ENCODE assay signal across 13 cellular contexts in genomic region chrX:115892056-115892708, GRCh38.
DNase-seq lines count a peak whose midpoint lies in the region; ATAC-seq, FAIRE-seq and TF ChIP-seq lines count a peak whose summit lies in the region.
"Had no signal": no experiment of that assay in that cellular context is flagged by ENCODE, and none has a peak within 500 bp of the region (broad histone marks: within the 10 kb centered on the region; RNA-seq: fewer than 3 reads in every experiment).

No MANE protein-coding gene starts in this region.

- no peak overlapping the region for H2BK120ac ChIP-seq in IMR-90 (ENCODE audit: low read depth, low read length)
- no peak overlapping the region for H2BK120ac ChIP-seq in mesenchymal stem cell (ENCODE audit: low read depth, low read length)

- H3K9me3 ChIP-seq in IMR-90 (ENCODE audit: control insufficient read depth, insufficient read depth, low read length) (peaks cover 2% of the 10 kb centered on the region; the same call in 1 of the 2 replicates), mesenchymal stem cell (ENCODE audit: control insufficient read depth, low read length) (no peaks in the 10 kb centered on the region), kidney (ENCODE audit: control insufficient read depth in 1 of 2, low read length in 2 of 2) (peaks cover 0 to 2% of the 10 kb centered on the region in 2 donors)

- TF ChIP-seq CTCF in 22Rv1 (IDR thresholded peaks at IDR 0.05) (no peak), IMR-90 (conservative IDR thresholded peaks at IDR 0.05; ENCODE audit: low read depth, low read length) (no peak), bronchial epithelial cell (IDR thresholded peaks at IDR 0.05; ENCODE audit: insufficient read depth, low read length, severe bottlenecking) (no peak), kidney (IDR thresholded peaks at IDR 0.05; ENCODE audit: borderline replicate concordance, extremely low read depth, insufficient read depth) (no peak)

- dilution Hi-C loops in IMR-90 (cut with HindIII; ENCODE audit: low sequenced_read_pairs, unreplicated experiment) = no loop called here

- H4K91ac ChIP-seq in IMR-90 (ENCODE audit: insufficient read depth, low read depth, low read length) (no peak overlapping the region), mesenchymal stem cell (ENCODE audit: low read length) (no peak overlapping the region)

- H3K27me3 ChIP-seq in IMR-90 (ENCODE audit: control insufficient read depth, insufficient read depth, low read length) = peaks cover 6% of the 10 kb centered on the region; the same call in 1 of the 2 replicates
- no peaks in the 10 kb centered on the region for H3K27me3 ChIP-seq in bronchial epithelial cell (ENCODE audit: control insufficient read depth, insufficient read depth, low read length)
- H3K27me3 ChIP-seq in mesenchymal stem cell (ENCODE audit: control insufficient read depth in 1 of 2, insufficient read depth in 1 of 2, low read length in 2 of 2) = peaks cover 0 to 15% of the 10 kb centered on the region in 2 experiments
- H3K27me3 ChIP-seq: neural progenitor cell had no signal

- peak overlapping the region; percentile 78 for H3K27ac ChIP-seq in 22Rv1
- H3K27ac ChIP-seq in IMR-90 (ENCODE audit: insufficient read depth, low read length) = no peak overlapping the region
- no peak overlapping the region for H3K27ac ChIP-seq in mesenchymal stem cell (ENCODE audit: low read length, poor library complexity, severe bottlenecking)
- H3K27ac ChIP-seq in kidney (ENCODE audit: low read depth in 2 of 2, low read length in 2 of 2) = peak overlapping the region in 1 of 2 donors; percentile 43
- H3K27ac ChIP-seq: neural progenitor cell had no signal

- DNase-seq in IMR-90 (no peak), bronchial epithelial cell (ENCODE audit: low read depth) (peak; percentile 61), mesenchymal stem cell (no peak), kidney (no peak), 8988T (no peak), SHP77 (lab: John Stamatoyannopoulos, UW) (no peak)
- DNase-seq: activated T-cell treated with anti-CD3 and anti-CD28 coated beads for 4 hours had no signal

- H3K4me1 ChIP-seq in IMR-90 (ENCODE audit: control insufficient read depth, insufficient read depth, low read length) (no peaks in the 10 kb centered on the region), mesenchymal stem cell (ENCODE audit: control insufficient read depth, insufficient read depth, low read depth, low read length) (peaks cover 11% of the 10 kb centered on the region), kidney (ENCODE audit: control insufficient read depth in 1 of 2, insufficient read depth in 1 of 2, low read depth in 1 of 2, low read length in 2 of 2) (no peaks in the 10 kb centered on the region)
- H3K4me1 ChIP-seq: neural progenitor cell had no signal

- no peak overlapping the region for H3K9ac ChIP-seq in IMR-90 (ENCODE audit: low read depth, low read length)
- peak overlapping the region; percentile 43 for H3K9ac ChIP-seq in mesenchymal stem cell (ENCODE audit: low read length)
- H3K9ac ChIP-seq in kidney (ENCODE audit: low read length in 2 of 2) = no peak overlapping the region
- H3K9ac ChIP-seq: neural progenitor cell had no signal

- H2BK20ac ChIP-seq in IMR-90 (ENCODE audit: low read depth, low read length) = no peak overlapping the region

- H3K23ac ChIP-seq in IMR-90 (ENCODE audit: low read depth, low read length) (no peak overlapping the region), mesenchymal stem cell (ENCODE audit: low read length in 2 of 2) (no peak overlapping the region)

- CTCF ChIA-PET in IMR-90 (lab: Yijun Ruan, JAX) = no interaction called here

- POLR2A ChIA-PET in IMR-90 (lab: Charles Lee; ENCODE audit: unreplicated experiment) = no interaction called here

- intact Hi-C loops in IMR-90 (cut with micrococcal nuclease) (no loop called here), kidney (cut with DNase I) (no loop called here)

- H4K5ac ChIP-seq in IMR-90 (ENCODE audit: low read depth, low read length) = no peak overlapping the region

- H3K36me3 ChIP-seq in IMR-90 (ENCODE audit: control insufficient read depth, insufficient read depth, low read length) = no peaks in the 10 kb centered on the region
- H3K36me3 ChIP-seq in bronchial epithelial cell (ENCODE audit: control insufficient read depth, insufficient read depth, low read length) = no peaks in the 10 kb centered on the region
- peaks cover 0 to 8% of the 10 kb centered on the region in 2 experiments for H3K36me3 ChIP-seq in mesenchymal stem cell (ENCODE audit: control insufficient read depth in 1 of 2, insufficient read depth in 2 of 2, low read depth in 1 of 2, low read length in 2 of 2)
- no peaks in the 10 kb centered on the region for H3K36me3 ChIP-seq in kidney (ENCODE audit: control insufficient read depth in 1 of 2, insufficient read depth in 2 of 2, low read length in 2 of 2)
- H3K36me3 ChIP-seq: neural progenitor cell had no signal

- H3K4me3 ChIP-seq in IMR-90 (ENCODE audit: insufficient read depth, low read depth, low read length) = no peak overlapping the region
- H3K4me3 ChIP-seq in bronchial epithelial cell (ENCODE audit: low read depth, low read length) = no peak overlapping the region
- peak overlapping the region in 1 of 2 experiments; percentile 70 for H3K4me3 ChIP-seq in mesenchymal stem cell (ENCODE audit: insufficient read depth in 1 of 2, low read depth in 1 of 2, low read length in 2 of 2)
- no peak overlapping the region for H3K4me3 ChIP-seq in kidney (ENCODE audit: low read length in 2 of 2)
- H3K4me3 ChIP-seq: neural progenitor cell had no signal

- no peak overlapping the region for H2BK12ac ChIP-seq in mesenchymal stem cell (ENCODE audit: low read length in 2 of 2)

- no peak overlapping the region for H2BK5ac ChIP-seq in IMR-90 (ENCODE audit: low read depth, low read length, poor library complexity, severe bottlenecking)
- no peak overlapping the region for H2BK5ac ChIP-seq in mesenchymal stem cell (ENCODE audit: low read depth, low read length, poor library complexity, severe bottlenecking)

- FAIRE-seq in bronchial epithelial cell (lab: Jason Lieb, UNC) (no peak), kidney (lab: Jason Lieb, UNC) (no peak)
- FAIRE-seq: astrocyte, HTR-8/SVneo, RCC 7860 had no signal

- H2BK15ac ChIP-seq in IMR-90 (ENCODE audit: low read depth, low read length) (no peak overlapping the region), mesenchymal stem cell (ENCODE audit: low read depth, poor library complexity, severe bottlenecking) (no peak overlapping the region)

- H3K4me2 ChIP-seq in IMR-90 (ENCODE audit: low read depth, low read length) = no peak overlapping the region; the same call in 1 of the 2 replicates
- no peak overlapping the region for H3K4me2 ChIP-seq in mesenchymal stem cell (ENCODE audit: low read length, poor library complexity, severe bottlenecking)
- H3K4me2 ChIP-seq: neural progenitor cell had no signal

- H2AK5ac ChIP-seq in IMR-90 (ENCODE audit: low read depth, low read length) = no peak overlapping the region
- H2AK5ac ChIP-seq in mesenchymal stem cell (ENCODE audit: low read length, severe bottlenecking) = no peak overlapping the region

- TF ChIP-seq RAD21 in IMR-90 (IDR thresholded peaks at IDR 0.05; ENCODE audit: low read length) = no peak

- H3K4ac ChIP-seq in IMR-90 (ENCODE audit: low read depth, low read length) = no peak overlapping the region
- H3K4ac ChIP-seq in mesenchymal stem cell (ENCODE audit: low read depth in 1 of 2, low read length in 2 of 2) = no peak overlapping the region

- H2AFZ ChIP-seq in IMR-90 (replicated peaks; ENCODE audit: low read length, poor library complexity) = peak overlapping the region; percentile 86
- no peak overlapping the region for H2AFZ ChIP-seq in mesenchymal stem cell (ENCODE audit: low read depth, low read length)
- H2AFZ ChIP-seq: neural progenitor cell had no signal

- H3K79me1 ChIP-seq in IMR-90 (ENCODE audit: low read depth in 1 of 2, low read length in 2 of 2) (no peaks in the 10 kb centered on the region), mesenchymal stem cell (replicated peaks; ENCODE audit: low read length, poor library complexity, severe bottlenecking) (peaks cover 9% of the 10 kb centered on the region)

- no peak overlapping the region for H2AK9ac ChIP-seq in IMR-90 (replicated peaks; ENCODE audit: low read depth, low read length, poor library complexity)

- no peaks in the 10 kb centered on the region for H3K9me1 ChIP-seq in IMR-90 (ENCODE audit: insufficient read depth, low read length)

- TF ChIP-seq POLR2A in IMR-90 (IDR thresholded peaks at IDR 0.05; ENCODE audit: low read depth, low read length) = no peak

- no peak overlapping the region for H3K56ac ChIP-seq in IMR-90 (ENCODE audit: extremely low read depth, insufficient read depth, low read length)

- BruUV-seq in IMR-90 (replicated peaks; lab: Mats Ljungman, UMichigan) = no TSS peak

- no peaks in the 10 kb centered on the region; the same call in 1 of the 2 replicates for H4K20me1 ChIP-seq in IMR-90 (ENCODE audit: insufficient read depth, low read length)

- H3K14ac ChIP-seq in IMR-90 (replicated peaks; ENCODE audit: low read depth, low read length) (no peak overlapping the region), mesenchymal stem cell (ENCODE audit: low read length in 2 of 2) (no peak overlapping the region)

- no peak for ATAC-seq in IMR-90 (ENCODE audit: low read depth)
- no peak for ATAC-seq in HG03045 (IDR thresholded peaks at IDR 0.05; ENCODE audit: unreplicated experiment)

- 40% methylated on average over 3 of the region's 7 CpGs; no CpG with 5 or more reads in 1 of the 2 experiments for WGBS in IMR-90 (ENCODE audit: extremely low coverage in 2 of 2, insufficient read length in 1 of 2), 2 experiments
- 96% methylated on average over 7 of the region's 7 CpGs for WGBS in mesenchymal stem cell

- H4K8ac ChIP-seq in IMR-90 (ENCODE audit: low read depth in 2 of 2, low read length in 2 of 2) (no peak overlapping the region; a peak in 1 of 4 replicates), mesenchymal stem cell (ENCODE audit: low read length) (no peak overlapping the region)

- H3K18ac ChIP-seq in IMR-90 (ENCODE audit: low read depth, low read length) (no peak overlapping the region), mesenchymal stem cell (ENCODE audit: low read depth in 1 of 2, low read length in 2 of 2) (no peak overlapping the region)

- in situ Hi-C loops in IMR-90 (cut with MboI; ENCODE audit: low sequenced_read_pairs) = no loop called here

TF ChIP-seq in IMR-90, 13 proteins besides CTCF, POLR2A, EP300 and RAD21:
- TF ChIP-seq FOS (IDR thresholded peaks at IDR 0.05; ENCODE audit: low read depth, low read length) = no peak
- no peak for TF ChIP-seq RFX5 (IDR thresholded peaks at IDR 0.05; ENCODE audit: low read depth, low read length)
- no peak for TF ChIP-seq BHLHE40 (IDR thresholded peaks at IDR 0.05; ENCODE audit: low read depth, low read length)
- TF ChIP-seq CEBPB (IDR thresholded peaks at IDR 0.05; ENCODE audit: low read depth, low read length) = no peak
- no peak for TF ChIP-seq NFE2L2 (IDR thresholded peaks at IDR 0.05; ENCODE audit: low read depth, low read length)
- no peak for TF ChIP-seq MXI1 (IDR thresholded peaks at IDR 0.05; ENCODE audit: borderline replicate concordance, low read depth, low read length)
